ENCODE assay signal across 39 cellular contexts in the genomic region with DNA sequence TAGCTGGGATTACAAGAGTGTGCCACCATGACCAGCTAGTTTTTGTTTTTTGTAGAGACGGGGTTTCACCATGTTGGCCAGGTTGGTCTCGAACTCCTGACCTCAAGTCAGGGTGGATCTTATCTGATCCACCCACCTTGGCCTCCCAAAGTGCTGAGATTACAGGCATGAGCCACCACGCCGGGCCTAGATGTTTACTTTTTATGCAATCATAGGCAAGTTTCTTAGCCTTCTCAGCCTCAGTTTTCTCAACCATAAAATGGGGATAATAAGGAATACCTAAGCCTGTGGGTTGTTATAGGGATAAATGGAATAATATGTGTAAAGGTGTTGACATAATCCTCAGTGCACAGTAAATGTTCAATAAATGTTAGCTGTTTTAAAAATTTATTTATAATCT. TPM values are rescaled to one million over a fixed set of nuclear protein-coding genes. Genes with fewer than 3 reads are reported as not detected.
"Had no signal": no experiment of that assay in that cellular context is flagged by ENCODE, and none has a peak within 500 bp of the region (broad histone marks: within the 10 kb centered on the region; RNA-seq: fewer than 3 reads in every experiment).

No MANE protein-coding gene starts in this region.

- DNase-seq: Karpas-422, Kasumi-1, MG63, MM.1S, MV-4-11, NCI-H1048, NCI-H1092, NCI-H1092 treated with DMSO at 0.1 percent for 48 hours, NCI-H1105, NCI-H1105 treated with DMSO at 0.1 percent for 48 hours, NCI-H1417, NCI-H1417 treated with DMSO at 0.1 percent for 48 hours, NCI-H1436, NCI-H1436 treated with DMSO at 0.1 percent for 48 hours, NCI-H146, NCI-H1694, NCI-H1694 treated with DMSO at 0.1 percent for 48 hours, NCI-H187, NCI-H187 treated with DMSO at 0.1 percent for 48 hours, NCI-H1930, NCI-H2029, NCI-H2029 treated with DMSO at 0.1 percent for 48 hours, NCI-H2081, NCI-H2081 treated with DMSO at 0.1 percent for 48 hours, NCI-H2107, NCI-H2171, NCI-H2171 treated with DMSO at 0.1 percent for 48 hours, NCI-H2227 treated with DMSO at 0.1 percent for 48 hours, NCI-H226, NCI-H345, NCI-H446, NCI-H446 treated with DMSO at 0.1 percent for 48 hours, NCI-H510A, NCI-H510A treated with DMSO at 0.1 percent for 48 hours, NCI-H524 had no signal

- H3K36me3 ChIP-seq: MG63 had no signal

- H3K4me3 ChIP-seq: MG63 had no signal

- H3K9me3 ChIP-seq: MG63 had no signal

RNA-seq across cellular contexts. Expression of a gene that starts 9.8 kb away (rescaled TPM):
- total RNA-seq: LHCN-M2, M059J, MCF 10A, NCI-H460 had no signal
